In genomic region chr2:203687161-203687560, GRCh38 we compare ENCODE assay signal across 16 cellular contexts. TPM values are rescaled to one million over a fixed set of nuclear protein-coding genes. Genes with fewer than 3 reads are reported as not detected.
DNase-seq lines count a peak whose midpoint lies in the region; ATAC-seq and TF ChIP-seq lines count a peak whose summit lies in the region.
"Had no signal": no experiment of that assay in that cellular context is flagged by ENCODE, and none has a peak within 500 bp of the region (broad histone marks: within the 10 kb centered on the region; RNA-seq: fewer than 3 reads in every experiment).

No MANE protein-coding gene starts in this region.

- no peaks in the 10 kb centered on the region for H4K20me1 ChIP-seq in GM23248 (ENCODE audit: insufficient read depth)
- no peaks in the 10 kb centered on the region for H4K20me1 ChIP-seq in osteoblast (ENCODE audit: insufficient read depth, low read length)

- no peak overlapping the region for H3K4me2 ChIP-seq in GM23248 (ENCODE audit: unreplicated experiment)
- H3K4me2 ChIP-seq in osteoblast (ENCODE audit: insufficient read depth, low read length): no peak overlapping the region

- ATAC-seq in RWPE2 (ENCODE audit: low read depth): peak; percentile 54
- ATAC-seq in esophagus mucosa: peak; percentile 3

- WGBS in GM23248 (ENCODE audit: low coverage in 1 of 2, low lambda C conversion rate in 2 of 2, missing lambda C conversion rate in 2 of 2), 2 experiments: 67 to 72% methylated on average over 2 of the region's 2 CpGs
- WGBS in esophagus squamous epithelium, 2 donors: 52 to 57% methylated on average over 2 of the region's 2 CpGs

- H3K9me2 ChIP-seq in GM23248 (ENCODE audit: insufficient read depth): no peaks in the 10 kb centered on the region

- intact Hi-C loops in esophagus squamous epithelium (cut with DNase I): no loop called here

- H3K36me3 ChIP-seq in GM23248 (ENCODE audit: low read depth): no peaks in the 10 kb centered on the region
- H3K36me3 ChIP-seq in RWPE2 (ENCODE audit: low read depth): no peaks in the 10 kb centered on the region
- no peaks in the 10 kb centered on the region for H3K36me3 ChIP-seq in osteoblast (ENCODE audit: insufficient read depth, low read length)
- no peaks in the 10 kb centered on the region for H3K36me3 ChIP-seq in esophagus squamous epithelium
- H3K36me3 ChIP-seq: thyroid gland had no signal

- no peak overlapping the region for H3K4me3 ChIP-seq in GM23248
- H3K4me3 ChIP-seq in RWPE2 (ENCODE audit: severe bottlenecking): no peak overlapping the region
- H3K4me3 ChIP-seq in osteoblast (ENCODE audit: insufficient read depth, low read length): no peak overlapping the region
- H3K4me3 ChIP-seq in esophagus squamous epithelium: no peak overlapping the region
- H3K4me3 ChIP-seq: thyroid gland had no signal

- DNase-seq in GM23248 (no peak), RWPE2 (ENCODE audit: low spot score) (no peak), osteoblast (ENCODE audit: insufficient read length, low spot score, missing footprints) (peak; percentile 73), esophagus squamous epithelium (lab: John Stamatoyannopoulos, UW) (no peak), pons (ENCODE audit: low spot score) (no peak), NCI-H774 (lab: John Stamatoyannopoulos, UW) (no peak)
- no peak for DNase-seq in effector CD8-positive, alpha-beta T cell (lab: John Stamatoyannopoulos, UW)
- DNase-seq: activated CD4-positive, alpha-beta T cell treated with anti-CD3 and anti-CD28 coated beads, Interleukin-2, amount 10 ng/mL, durations not matched to agents 24 days and 14 days; CD8-positive, alpha-beta memory T cell; DMS79; foreskin melanocyte; NCI-H187; NCI-H510A treated with DMSO at 0.1 percent for 48 hours; stimulated activated naive CD4-positive, alpha-beta T cell treated with Interleukin-2 at 50 U/mL for 16 hours; thyroid gland had no signal

- H3K9ac ChIP-seq in GM23248: no peak overlapping the region

- H3K9me3 ChIP-seq in GM23248 (ENCODE audit: low read depth) (no peaks in the 10 kb centered on the region), RWPE2 (ENCODE audit: severe bottlenecking) (no peaks in the 10 kb centered on the region), osteoblast (ENCODE audit: low read depth, low read length) (no peaks in the 10 kb centered on the region), esophagus squamous epithelium (no peaks in the 10 kb centered on the region)
- H3K9me3 ChIP-seq: thyroid gland had no signal

- H3K79me2 ChIP-seq in GM23248 (ENCODE audit: insufficient read depth): no peaks in the 10 kb centered on the region
- H3K79me2 ChIP-seq in osteoblast (ENCODE audit: insufficient read depth, low read length): no peaks in the 10 kb centered on the region

- H3K4me1 ChIP-seq in GM23248 (ENCODE audit: insufficient read depth): peaks cover 79% of the 10 kb centered on the region
- H3K4me1 ChIP-seq in RWPE2 (ENCODE audit: insufficient read depth, poor library complexity, severe bottlenecking): peaks cover 56% of the 10 kb centered on the region
- H3K4me1 ChIP-seq in osteoblast (ENCODE audit: insufficient read depth, low read length): peaks cover 66% of the 10 kb centered on the region
- H3K4me1 ChIP-seq in esophagus squamous epithelium: peaks cover 0 to 66% (median 30%) of the 10 kb centered on the region in 3 donors

- H3F3A ChIP-seq in GM23248 (ENCODE audit: insufficient read depth): peaks cover 65% of the 10 kb centered on the region

- TF ChIP-seq CTCF in RWPE2 (IDR thresholded peaks at IDR 0.05; ENCODE audit: poor library complexity, severe bottlenecking) (no peak), osteoblast (IDR thresholded peaks at IDR 0.05; ENCODE audit: extremely low read depth, low read depth, low read length) (no peak), esophagus squamous epithelium (IDR thresholded peaks at IDR 0.05) (no peak)

- in situ Hi-C loops in GM23248 (cut with MboI): loop anchor here (10.0 kb wide), 1 partner anchor 118 kb away; no protein-coding TSS in a partner anchor

- H2AFZ ChIP-seq in GM23248 (no peak overlapping the region), osteoblast (ENCODE audit: low read length) (no peak overlapping the region)

- H3K27me3 ChIP-seq in GM23248 (replicated peaks; ENCODE audit: insufficient read depth) (no peaks in the 10 kb centered on the region), RWPE2 (ENCODE audit: insufficient read depth, poor library complexity, severe bottlenecking) (no peaks in the 10 kb centered on the region), osteoblast (ENCODE audit: insufficient read depth, low read length) (no peaks in the 10 kb centered on the region), esophagus squamous epithelium (no peaks in the 10 kb centered on the region)
- H3K27me3 ChIP-seq: thyroid gland had no signal

- TF ChIP-seq POLR2A in esophagus squamous epithelium (IDR thresholded peaks at IDR 0.05): no peak

- H3K27ac ChIP-seq in GM23248: peak overlapping the region; percentile 100
- peak overlapping the region; percentile 85 for H3K27ac ChIP-seq in RWPE2 (ENCODE audit: poor library complexity, severe bottlenecking)
- peak overlapping the region; percentile 99 for H3K27ac ChIP-seq in osteoblast (ENCODE audit: low read depth, low read length)
- H3K27ac ChIP-seq in esophagus squamous epithelium: no peak overlapping the region
- H3K27ac ChIP-seq: thyroid gland had no signal

RNA-seq across cellular contexts. Expression of gene CD28, which starts 19.3 kb away (rescaled TPM):
- total RNA-seq in GM23248 (2014; rRNA removed; shearing (Covaris generic)): 0.11 TPM in 1 of 2 replicates, not detected in the other
- polyA plus RNA-seq in GM23248 (2016; fragmentation: Nextera tagmentation; extraction: Ambion mirVana): 0.10 and 0.11 TPM in 2 replicates
- total RNA-seq in esophagus mucosa (0.28 TPM), osteoblast (not detected in 2 replicates), esophagus squamous epithelium (1 to 10 TPM in 1 of 4 donors, under 1 TPM in 3; 0.42 to 1.3 (median 0.63) TPM)

Comparison
In these comparisons a context has a peak if more than half of its experiments do, and no peak if none do; other contexts are left out.
1. H3K27ac ChIP-seq: peak in GM23248 (single experiment), RWPE2 (single experiment) and osteoblast (single experiment); none in esophagus squamous epithelium (0 of 4).